In the genomic region with DNA sequence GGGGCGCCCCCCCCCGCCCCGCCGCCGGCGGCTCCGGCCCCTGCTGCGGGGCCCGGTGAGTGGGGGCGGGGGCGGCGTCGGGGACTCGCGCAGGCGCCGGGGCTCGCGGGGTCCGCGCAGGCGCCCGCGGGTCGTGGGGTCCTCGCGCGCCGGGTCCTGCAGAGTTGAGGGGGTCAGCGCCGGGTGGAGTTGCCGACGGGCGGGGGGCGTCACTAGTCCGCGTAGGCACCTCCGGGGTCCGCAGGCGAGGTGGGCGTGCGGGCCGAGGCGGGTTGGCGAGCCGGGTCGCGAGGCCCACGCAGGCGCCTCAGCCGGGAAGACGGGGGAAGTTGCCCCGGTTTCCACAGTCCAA, we compare ENCODE assay signal across 8 cellular contexts. TPM values are rescaled to one million over a fixed set of nuclear protein-coding genes. Genes with fewer than 3 reads are reported as not detected.
DNase-seq lines count a peak whose midpoint lies in the region; ATAC-seq and TF ChIP-seq lines count a peak whose summit lies in the region.

No MANE protein-coding gene starts in this region.

- peaks cover 51% of the 10 kb centered on the region for H3K36me3 Mint-ChIP-seq in CD4-positive, alpha-beta T cell (ENCODE audit: low read depth)
- peaks cover 54% of the 10 kb centered on the region for H3K36me3 Mint-ChIP-seq in activated naive CD8-positive, alpha-beta T cell treated with anti-CD3 and anti-CD28 coated beads for 36 hours

- peak overlapping the region; percentile 85 for H3K4me3 ChIP-seq in iPS-11a (ENCODE audit: low read depth, low read length)

- intact Hi-C loops in CD4-positive, alpha-beta T cell (cut with DNase I, micrococcal nuclease) = loop anchor here (2.0 to 10.0 kb wide), 7 partner anchors 81 to 1054 kb away; partner anchors contain the start of genes PPP1R12C (in 1 of the 2), UBE2S (in 1 of the 2), ZNF524 (in 1 of the 2) and ZNF865 (in 1 of the 2)

- CTCF ChIA-PET in CD4-positive, alpha-beta T cell (lab: Charles Lee) = interaction anchor here (1.1 to 2.3 kb wide), 2 partner anchors 43 to 160 kb away, joined by 4 to 10 read pairs; no protein-coding TSS in a partner anchor

- DNase-seq in CD4-positive, alpha-beta T cell = peak in 6 of 10 experiments; percentile 27 to 58 (median 40)
- peak; percentile 61 for DNase-seq in activated naive CD8-positive, alpha-beta T cell treated with anti-CD3 and anti-CD28 coated beads for 36 hours
- DNase-seq in stimulated activated CD4-positive, alpha-beta T cell treated with anti-CD3 and anti-CD28 coated beads, Interleukin-2, amount 100 ng/mL, for 24 hours = peak; percentile 62 to 64
- DNase-seq in mesenteric fat pad (ENCODE audit: low spot score) = no peak
- no peak for DNase-seq in NCI-H226

- H3K9me3 ChIP-seq in CD4-positive, alpha-beta T cell (ENCODE audit: control insufficient read depth, low read length) = no peaks in the 10 kb centered on the region
- no peaks in the 10 kb centered on the region for H3K9me3 ChIP-seq in KOPT-K1 (ENCODE audit: insufficient read depth, low read length, poor library complexity, severe bottlenecking)

- H3K4me3 Mint-ChIP-seq in CD4-positive, alpha-beta T cell = peak overlapping the region; percentile 89
- H3K4me3 Mint-ChIP-seq in activated naive CD8-positive, alpha-beta T cell treated with anti-CD3 and anti-CD28 coated beads for 36 hours = peak overlapping the region; percentile 89

- H3K27ac ChIP-seq in CD4-positive, alpha-beta T cell (ENCODE audit: low read depth, low read length) = peak overlapping the region; percentile 93
- peak overlapping the region; percentile 100 for H3K27ac ChIP-seq in KOPT-K1 (ENCODE audit: low read depth, low read length, poor library complexity, severe bottlenecking)

- peak overlapping the region; percentile 97 for H3K27ac Mint-ChIP-seq in CD4-positive, alpha-beta T cell
- H3K27ac Mint-ChIP-seq in activated naive CD8-positive, alpha-beta T cell treated with anti-CD3 and anti-CD28 coated beads for 36 hours = peak overlapping the region; percentile 97

- peaks cover 46% of the 10 kb centered on the region for H3K4me1 Mint-ChIP-seq in CD4-positive, alpha-beta T cell (ENCODE audit: low read depth)
- peaks cover 34% of the 10 kb centered on the region for H3K4me1 Mint-ChIP-seq in activated naive CD8-positive, alpha-beta T cell treated with anti-CD3 and anti-CD28 coated beads for 36 hours

- H3K27me3 ChIP-seq in CD4-positive, alpha-beta T cell (ENCODE audit: control insufficient read depth, insufficient read depth, low read length) = no peaks in the 10 kb centered on the region

- no peaks in the 10 kb centered on the region for H3K27me3 Mint-ChIP-seq in CD4-positive, alpha-beta T cell
- no peaks in the 10 kb centered on the region for H3K27me3 Mint-ChIP-seq in activated naive CD8-positive, alpha-beta T cell treated with anti-CD3 and anti-CD28 coated beads for 36 hours

- TF ChIP-seq CTCF in CD4-positive, alpha-beta T cell (IDR thresholded peaks at IDR 0.05) = no peak

- H3K36me3 ChIP-seq in KOPT-K1 (ENCODE audit: insufficient read depth, low read length) = no peaks in the 10 kb centered on the region; the same call in none of the 2 replicates

- POLR2A ChIA-PET in CD4-positive, alpha-beta T cell (lab: Charles Lee) = interaction anchor here (0.7 to 5.2 kb wide), 16 partner anchors 8 to 376 kb away, joined by 3 to 79 read pairs (median 5); partner anchors contain the start of genes BRSK1, FIZ1, HSPBP1 and ISOC2

- H3K9me3 Mint-ChIP-seq in CD4-positive, alpha-beta T cell = no peaks in the 10 kb centered on the region
- H3K9me3 Mint-ChIP-seq in activated naive CD8-positive, alpha-beta T cell treated with anti-CD3 and anti-CD28 coated beads for 36 hours = no peaks in the 10 kb centered on the region

- peak; percentile 9 for ATAC-seq in CD4-positive, alpha-beta T cell (ENCODE audit: poor library complexity)
- peak; percentile 7 for ATAC-seq in GM21619 (IDR thresholded peaks at IDR 0.05; ENCODE audit: unreplicated experiment)

RNA-seq across cellular contexts. Expression of gene PPP6R1, which starts 0.4 kb away (rescaled TPM):
- total RNA-seq in CD4-positive, alpha-beta T cell = 100 to 1,000 TPM; 172 to 182 TPM
- total RNA-seq in activated naive CD8-positive, alpha-beta T cell treated with anti-CD3 and anti-CD28 coated beads for 36 hours = 100 to 1,000 TPM; 226 to 227 TPM
- 49.4 TPM for total RNA-seq in mesenteric fat pad

RNA-seq across cellular contexts. Expression of gene HSPBP1, which starts 21.5 kb away (rescaled TPM):
- total RNA-seq in CD4-positive, alpha-beta T cell = 10 to 100 TPM; 14.3 to 15.1 TPM
- total RNA-seq in activated naive CD8-positive, alpha-beta T cell treated with anti-CD3 and anti-CD28 coated beads for 36 hours = 10 to 100 TPM; 68.0 to 69.7 TPM
- 20.2 TPM for total RNA-seq in mesenteric fat pad

RNA-seq across cellular contexts. Expression of gene BRSK1, which starts 25.3 kb away (rescaled TPM):
- 1 to 10 TPM; 2.6 to 2.7 TPM for total RNA-seq in CD4-positive, alpha-beta T cell
- 1 to 10 TPM; 5.6 to 6.4 TPM for total RNA-seq in activated naive CD8-positive, alpha-beta T cell treated with anti-CD3 and anti-CD28 coated beads for 36 hours
- 1.2 TPM for total RNA-seq in mesenteric fat pad

RNA-seq across cellular contexts. Expression of gene TMEM86B, which starts 29.9 kb away (rescaled TPM):
- 10 to 100 TPM; 11.7 to 11.8 TPM for total RNA-seq in CD4-positive, alpha-beta T cell
- total RNA-seq in activated naive CD8-positive, alpha-beta T cell treated with anti-CD3 and anti-CD28 coated beads for 36 hours = 1 to 10 TPM; 7.3 to 7.9 TPM
- total RNA-seq in mesenteric fat pad = 1.6 TPM

RNA-seq across cellular contexts. Expression of gene PTPRH, which starts 49.2 kb away (rescaled TPM):
- total RNA-seq in CD4-positive, alpha-beta T cell = not detected
- not detected for total RNA-seq in activated naive CD8-positive, alpha-beta T cell treated with anti-CD3 and anti-CD28 coated beads for 36 hours
- 1.00 TPM for total RNA-seq in mesenteric fat pad

Comparison
In these comparisons a context has a peak if more than half of its experiments do, and no peak if none do; other contexts are left out.
1. DNase-seq: peak in CD4-positive, alpha-beta T cell (6 of 10), activated naive CD8-positive, alpha-beta T cell treated with anti-CD3 and anti-CD28 coated beads for 36 hours (single experiment) and stimulated activated CD4-positive, alpha-beta T cell treated with anti-CD3 and anti-CD28 coated beads, Interleukin-2, amount 100 ng/mL, for 24 hours (2 of 2); none in mesenteric fat pad (single experiment) and NCI-H226 (single experiment).